Comparison of ENCODE assay signal across 1 cellular context in the genomic region with DNA sequence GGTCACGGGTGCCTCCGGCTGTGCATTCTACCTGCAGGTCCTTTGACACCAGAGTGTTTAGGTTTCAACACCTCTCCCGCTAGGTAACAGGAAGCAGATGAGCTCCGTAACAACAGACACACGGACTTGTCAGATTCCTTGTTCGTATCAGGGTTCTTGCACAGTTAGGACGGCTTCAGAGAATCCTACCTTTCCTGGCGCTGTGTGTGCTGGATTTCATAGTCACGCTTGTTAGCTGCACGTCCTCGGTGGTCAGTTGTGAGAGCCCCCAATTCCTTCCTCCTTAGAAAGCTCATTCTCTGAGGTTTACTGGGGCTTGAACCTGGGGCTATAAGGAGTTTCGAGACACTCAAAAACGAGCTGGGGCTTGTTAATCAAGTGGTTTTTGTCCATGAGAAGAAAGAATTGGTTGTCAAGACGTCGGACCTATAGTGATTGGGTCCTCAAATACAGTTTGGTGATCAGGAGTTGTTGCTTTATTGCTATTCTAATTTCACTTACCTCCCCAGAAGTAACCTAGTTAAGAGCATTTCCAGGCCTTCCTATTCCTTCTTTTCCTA.
TF ChIP-seq lines count a peak whose summit lies in the region.

No MANE protein-coding gene starts in this region.

TF ChIP-seq in endothelial cell of umbilical vein, 7 proteins besides CTCF, POLR2A, EP300 and RAD21:
- no peak for TF ChIP-seq MYC (IDR thresholded peaks at IDR 0.05; ENCODE audit: low read depth, low read length)
- no peak for TF ChIP-seq GATA2 (IDR thresholded peaks at IDR 0.05; ENCODE audit: insufficient read depth, insufficient read length, low read depth, low read length)
- no peak for TF ChIP-seq JUN (IDR thresholded peaks at IDR 0.05; ENCODE audit: borderline replicate concordance, insufficient read depth, insufficient read length, low read depth)
